In the genomic region with DNA sequence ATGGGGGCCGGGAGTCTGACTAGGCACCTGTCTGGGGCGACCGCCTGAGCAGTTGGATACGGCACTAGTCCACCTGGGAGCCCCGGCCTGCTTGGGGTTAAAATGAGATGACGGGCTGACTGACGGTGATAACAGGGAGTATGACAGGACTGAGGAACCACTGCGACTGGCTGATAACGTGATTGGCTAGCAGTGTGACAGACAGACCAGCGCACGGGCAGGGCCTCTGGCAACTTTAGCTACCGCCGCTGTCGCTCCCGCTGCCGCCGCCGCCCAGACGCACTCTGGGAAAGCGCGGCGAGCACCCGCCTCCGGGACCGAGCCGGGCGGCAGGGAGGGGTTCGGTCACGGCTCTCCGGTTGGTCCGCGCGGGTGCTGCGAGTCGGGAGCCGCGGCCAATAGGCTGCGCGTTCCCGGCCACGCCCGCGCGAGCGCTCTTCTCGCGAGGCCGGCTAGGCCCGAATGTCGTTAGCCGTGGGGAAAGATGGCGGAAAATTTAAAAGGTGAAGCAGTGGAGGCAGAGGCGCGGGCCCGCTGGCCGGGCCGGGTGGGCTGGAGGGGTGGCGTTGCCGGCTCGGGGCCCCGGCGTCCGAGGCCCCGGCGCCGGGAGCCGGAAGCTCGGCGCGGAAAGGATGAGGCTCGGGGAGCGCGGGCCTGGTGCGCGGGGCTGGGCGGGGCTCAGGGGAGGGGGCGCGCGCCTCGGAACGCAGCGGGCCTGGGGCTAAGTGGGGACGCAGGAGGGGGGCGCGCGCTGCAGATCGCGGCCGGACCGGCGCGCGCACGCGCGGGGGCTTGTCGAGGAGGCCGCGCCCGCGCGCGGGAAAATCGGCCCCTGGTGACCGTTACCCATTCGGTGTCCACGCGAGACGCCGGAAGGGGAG, we compare ENCODE assay signal across 8 cellular contexts. TPM values are rescaled to one million over a fixed set of nuclear protein-coding genes. Genes with fewer than 3 reads are reported as not detected.
DNase-seq lines count a peak whose midpoint lies in the region; ATAC-seq and TF ChIP-seq lines count a peak whose summit lies in the region.

A gene with protein sequence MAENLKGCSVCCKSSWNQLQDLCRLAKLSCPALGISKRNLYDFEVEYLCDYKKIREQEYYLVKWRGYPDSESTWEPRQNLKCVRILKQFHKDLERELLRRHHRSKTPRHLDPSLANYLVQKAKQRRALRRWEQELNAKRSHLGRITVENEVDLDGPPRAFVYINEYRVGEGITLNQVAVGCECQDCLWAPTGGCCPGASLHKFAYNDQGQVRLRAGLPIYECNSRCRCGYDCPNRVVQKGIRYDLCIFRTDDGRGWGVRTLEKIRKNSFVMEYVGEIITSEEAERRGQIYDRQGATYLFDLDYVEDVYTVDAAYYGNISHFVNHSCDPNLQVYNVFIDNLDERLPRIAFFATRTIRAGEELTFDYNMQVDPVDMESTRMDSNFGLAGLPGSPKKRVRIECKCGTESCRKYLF (plus strand): TSS at position 434 of the 881 bp plus-strand sequence. CDS start 51 bp downstream, at position 485.

- no peaks in the 10 kb centered on the region for H3K27me3 ChIP-seq in prostate gland (replicated peaks; ENCODE audit: insufficient read depth)

- H3K36me3 ChIP-seq in prostate gland = no peaks in the 10 kb centered on the region

- peak within 1 kb of the TSS; percentile 46 to 63 for H3K4me3 ChIP-seq in prostate gland

- H3K9me3 ChIP-seq in prostate gland = no peaks in the 10 kb centered on the region

- TF ChIP-seq POLR2A in prostate gland (IDR thresholded peaks at IDR 0.05) = peak; percentile 63

- intact Hi-C loops in T-helper 1 cell treated with Interleukin-12 subunit alpha and Interleukin-12 subunit beta and Interleukin-4 antibody, amounts not matched to agents 30 ng/mL and 1 ng/mL, for 36 hours (cut with micrococcal nuclease) = loop anchor here (1.0 to 5.0 kb wide), 11 partner anchors 13 to 261 kb away; a partner anchor contains a TSS
- intact Hi-C loops in left cardiac atrium (cut with DNase I) = no loop called here
- intact Hi-C loops in prostate gland (cut with DNase I) = loop anchor here (2.0 to 10.0 kb wide), 2 partner anchors 40 to 108 kb away; a partner anchor contains a TSS

- H3K27ac ChIP-seq in prostate gland = peak within 1 kb of the TSS; percentile 83 to 86

- DNase-seq in NCI-H1694 treated with DMSO at 0.1 percent for 48 hours (lab: John Stamatoyannopoulos, UW) (peak; percentile 94), amniotic epithelial cell (ENCODE audit: low read depth) (peak; percentile 78), left cardiac atrium (peak; percentile 89), prostate gland (ENCODE audit: low spot score) (peak; percentile 84), ureter (ENCODE audit: low spot score) (peak; percentile 86)

- TF ChIP-seq CTCF in prostate gland (IDR thresholded peaks at IDR 0.05) = peak in 1 of 4 experiments; percentile 5

- ATAC-seq in GM18502 (IDR thresholded peaks at IDR 0.05; ENCODE audit: poor library complexity, unreplicated experiment) = peak; percentile 91
- ATAC-seq in HG02938 (IDR thresholded peaks at IDR 0.05; ENCODE audit: unreplicated experiment) = peak; percentile 78
- ATAC-seq in left cardiac atrium = peak; percentile 98 to 99

- 0% methylated on average over 51 of the region's 110 CpGs for WGBS in prostate gland

- H3K4me1 ChIP-seq in prostate gland (replicated peaks) = no peaks in the 10 kb centered on the region

RNA-seq across cellular contexts. Expression of the gene that starts here (rescaled TPM):
- 21.7 and 25.0 TPM in 2 replicates for total RNA-seq in T-helper 1 cell treated with Interleukin-12 subunit alpha and Interleukin-12 subunit beta and Interleukin-4 antibody, amounts not matched to agents 30 ng/mL and 1 ng/mL, for 36 hours
- 1 to 10 TPM; 3.6 to 3.8 TPM for total RNA-seq in left cardiac atrium
- total RNA-seq in prostate gland = 1 to 10 TPM; 7.4 to 9.1 TPM
- 4.1 TPM for total RNA-seq in ureter

Comparison
In these comparisons a context has a peak if more than half of its experiments do, and no peak if none do; other contexts are left out.
1. Peak in every context shown above with its lines: DNase-seq, ATAC-seq, H3K4me3 ChIP-seq and H3K27ac ChIP-seq.
2. intact Hi-C loops: an anchor here in T-helper 1 cell treated with Interleukin-12 subunit alpha and Interleukin-12 subunit beta and Interleukin-4 antibody, amounts not matched to agents 30 ng/mL and 1 ng/mL, for 36 hours (1.0 to 5.0 kb wide) and prostate gland (2.0 to 10.0 kb wide); none called in left cardiac atrium.